ENCODE assay signal across 8 cellular contexts in the genomic region with DNA sequence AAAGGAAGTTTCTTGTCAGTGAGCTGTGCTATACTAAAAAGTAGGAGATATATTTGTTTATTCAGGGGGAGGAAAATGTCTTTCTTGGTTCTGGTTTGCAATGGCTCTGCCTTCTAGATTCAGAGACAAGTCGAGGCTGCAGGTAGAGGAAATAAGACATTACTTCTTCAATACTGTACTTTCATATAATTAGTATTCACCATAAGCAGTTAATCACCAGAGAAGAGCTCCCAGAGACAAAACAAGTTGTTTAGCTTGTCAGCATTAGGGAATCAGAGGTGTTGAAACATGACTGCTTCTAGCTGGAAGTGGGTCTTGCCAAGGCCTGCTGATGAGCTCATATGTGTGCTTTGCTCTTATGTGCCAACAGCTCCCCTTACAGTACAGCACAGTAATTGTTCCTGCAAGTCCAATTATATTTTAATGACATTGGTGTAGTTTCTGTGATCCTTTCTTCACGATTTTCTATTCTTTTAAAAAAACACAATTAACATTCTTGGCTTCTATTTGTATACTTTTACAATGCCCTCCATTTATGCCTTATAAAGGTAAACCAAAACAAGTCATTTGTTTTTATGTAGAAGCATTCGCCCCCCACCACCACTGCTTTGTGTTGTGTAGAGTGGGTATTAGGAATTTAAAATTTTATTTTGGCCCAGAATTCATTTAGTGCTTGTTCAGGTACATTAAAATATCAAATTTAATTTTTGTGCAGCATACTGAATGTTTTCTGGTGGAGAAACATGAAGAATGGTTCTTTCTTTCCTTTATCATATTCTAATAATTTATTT.
DNase-seq lines count a peak whose midpoint lies in the region; ATAC-seq, FAIRE-seq and TF ChIP-seq lines count a peak whose summit lies in the region.

No MANE protein-coding gene starts in this region.

- peak overlapping the region; percentile 74 for H3K27ac Mint-ChIP-seq in WTC11

- no peaks in the 10 kb centered on the region for H3K27me3 ChIP-seq in uterus

- H3K27ac ChIP-seq in uterus: peak overlapping the region; percentile 69 to 72

- H3K9me3 Mint-ChIP-seq in WTC11: no peaks in the 10 kb centered on the region; the same call in 1 of the 2 replicates

- H3K4me3 ChIP-seq in mucosa of descending colon (no peak overlapping the region), uterus (no peak overlapping the region)

- ATAC-seq in GM19324 (IDR thresholded peaks at IDR 0.05; ENCODE audit: low FRiP score, unreplicated experiment) (peak; percentile 92), HG03342 (IDR thresholded peaks at IDR 0.05; ENCODE audit: unreplicated experiment) (peak; percentile 85), WTC11 (peak; percentile 93), mucosa of descending colon (peak; percentile 95)

- POLR2A ChIA-PET in WTC11 (lab: Charles Lee): interaction anchor here (0.9 kb wide), 1 partner anchor 314 kb away, joined by 4 read pairs; no protein-coding TSS in a partner anchor

- H3K9me3 ChIP-seq in mucosa of descending colon (no peaks in the 10 kb centered on the region), uterus (no peaks in the 10 kb centered on the region)

- intact Hi-C loops in mucosa of descending colon (cut with DNase I, micrococcal nuclease): loop anchor here (10.0 kb wide), 2 partner anchors 311 to 651 kb away; no protein-coding TSS in a partner anchor
- intact Hi-C loops in uterus (cut with DNase I; ENCODE audit: low total_unique reads): no loop called here

- CTCF ChIA-PET in WTC11 (lab: Charles Lee): interaction anchor here (0.5 to 3.2 kb wide), 35 partner anchors 9 to 865 kb away, joined by 3 to 45 read pairs (median 4); a partner anchor contains a TSS

- FAIRE-seq in D721Med (lab: Jason Lieb, UNC): peak; percentile 91

- H3K36me3 ChIP-seq in mucosa of descending colon (ENCODE audit: low read depth) (no peaks in the 10 kb centered on the region), uterus (no peaks in the 10 kb centered on the region)

- no peak overlapping the region for H3K4me3 Mint-ChIP-seq in WTC11

- TF ChIP-seq CTCF in D721Med (IDR thresholded peaks at IDR 0.05; ENCODE audit: insufficient read depth, missing control alignments) (peak; percentile 97), WTC11 (IDR thresholded peaks at IDR 0.05) (0 out of 2 replicates have a peak, but pooled peaks have one; percentile 18), mucosa of descending colon (IDR thresholded peaks at IDR 0.05) (no peak), uterus (IDR thresholded peaks at IDR 0.05) (peak; percentile 70 to 92 (median 86))

- H3K27me3 Mint-ChIP-seq in WTC11 (ENCODE audit: low read depth): no peaks in the 10 kb centered on the region

- peaks cover 43% of the 10 kb centered on the region for H3K4me1 Mint-ChIP-seq in WTC11

- TF ChIP-seq POLR2A in erythroblast (IDR thresholded peaks at IDR 0.05; ENCODE audit: low read length) (no peak), uterus (IDR thresholded peaks at IDR 0.05) (no peak)

- DNase-seq in D721Med (ENCODE audit: insufficient read length, low spot score) (no peak), NCI-H226 (peak; percentile 76), WTC11 (ENCODE audit: low spot score) (peak; percentile 27), erythroblast (lab: John Stamatoyannopoulos, UW) (peak; percentile 70 to 73), mucosa of descending colon (peak in 1 of 3 donors; percentile 59), uterus (peak; percentile 74 to 89)

- H3K4me1 ChIP-seq in mucosa of descending colon (ENCODE audit: low read depth) (peaks cover 6% of the 10 kb centered on the region), uterus (peaks cover 0 to 20% of the 10 kb centered on the region in 2 donors)

- H3K36me3 Mint-ChIP-seq in WTC11: no peaks in the 10 kb centered on the region

TF ChIP-seq in WTC11, 78 proteins besides CTCF, POLR2A, EP300 and RAD21:
- no peak for TF ChIP-seq SMAD4 (CRISPR knock-in tag; IDR thresholded peaks at IDR 0.05)
